ENCODE assay signal across 12 cellular contexts in the genomic region with DNA sequence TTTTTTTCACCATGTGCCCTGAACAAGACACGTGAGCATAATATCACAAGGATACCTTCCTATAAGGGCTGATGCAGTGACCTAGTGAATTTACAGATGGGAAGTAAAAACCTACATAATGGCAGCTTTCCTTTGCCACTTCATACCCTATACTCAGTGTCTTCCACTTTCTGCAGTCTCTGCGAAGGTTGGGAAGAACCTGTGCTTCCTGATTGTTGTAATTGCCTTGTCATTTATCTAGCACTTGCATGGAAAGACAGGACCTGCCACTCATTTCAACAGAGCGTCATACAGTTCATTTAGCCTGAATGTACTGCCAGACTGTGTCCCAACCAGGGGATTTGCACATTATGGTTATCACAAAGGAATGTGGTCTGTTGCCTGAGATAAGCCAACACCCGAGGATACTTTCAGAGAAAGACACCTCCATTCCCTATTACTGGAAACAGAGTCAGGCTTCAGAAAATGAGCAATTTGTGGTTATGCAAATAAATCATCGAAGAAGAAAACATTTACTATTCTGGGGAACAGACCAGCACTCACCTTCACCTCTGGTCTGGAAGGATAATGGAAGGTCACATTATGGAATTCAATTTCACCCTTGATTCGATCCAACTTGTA. TPM values are rescaled to one million over a fixed set of nuclear protein-coding genes. Genes with fewer than 3 reads are reported as not detected.
DNase-seq lines count a peak whose midpoint lies in the region; ATAC-seq and TF ChIP-seq lines count a peak whose summit lies in the region.
"Had no signal": no experiment of that assay in that cellular context is flagged by ENCODE, and none has a peak within 500 bp of the region (broad histone marks: within the 10 kb centered on the region; RNA-seq: fewer than 3 reads in every experiment).

No MANE protein-coding gene starts in this region.

- no peaks in the 10 kb centered on the region for H3K4me1 ChIP-seq in MM.1S (ENCODE audit: low read length)
- H3K4me1 ChIP-seq: parathyroid adenoma had no signal

- no peak for TF ChIP-seq CTCF in MM.1S (IDR thresholded peaks at IDR 0.05; ENCODE audit: low read length)

- no peaks in the 10 kb centered on the region for H3K9me3 Mint-ChIP-seq in activated CD8-positive, alpha-beta memory T cell treated with anti-CD3 and anti-CD28 coated beads, Interleukin-2, amount 10 ng/mL, durations not matched to agents 7 days and 5 days (ENCODE audit: low read depth)
- no peaks in the 10 kb centered on the region for H3K9me3 Mint-ChIP-seq in activated naive CD8-positive, alpha-beta T cell treated with anti-CD3 and anti-CD28 coated beads, Interleukin-2, amount 50 U/mL, for 24 hours

- no peak overlapping the region for H2AFZ ChIP-seq in MM.1S (ENCODE audit: low read length)
- H2AFZ ChIP-seq: parathyroid adenoma had no signal

- no peaks in the 10 kb centered on the region for H4K20me1 ChIP-seq in MM.1S (ENCODE audit: insufficient read depth, low read length)

- H3K4me3 ChIP-seq in MM.1S (ENCODE audit: low read length) = no peak overlapping the region

- no peak overlapping the region for H3K27ac Mint-ChIP-seq in activated CD8-positive, alpha-beta memory T cell treated with anti-CD3 and anti-CD28 coated beads, Interleukin-2, amount 10 ng/mL, durations not matched to agents 7 days and 5 days
- H3K27ac Mint-ChIP-seq in activated naive CD8-positive, alpha-beta T cell treated with anti-CD3 and anti-CD28 coated beads, Interleukin-2, amount 50 U/mL, for 24 hours = no peak overlapping the region

- H3K27ac ChIP-seq in MM.1S (ENCODE audit: low read length) = no peak overlapping the region
- H3K27ac ChIP-seq: parathyroid adenoma had no signal

- no peaks in the 10 kb centered on the region for H3K27me3 ChIP-seq in MM.1S (replicated peaks; ENCODE audit: insufficient read depth, low read length)

- H3K27me3 Mint-ChIP-seq in activated CD8-positive, alpha-beta memory T cell treated with anti-CD3 and anti-CD28 coated beads, Interleukin-2, amount 10 ng/mL, durations not matched to agents 7 days and 5 days = no peaks in the 10 kb centered on the region
- H3K27me3 Mint-ChIP-seq in activated naive CD8-positive, alpha-beta T cell treated with anti-CD3 and anti-CD28 coated beads, Interleukin-2, amount 50 U/mL, for 24 hours = no peaks in the 10 kb centered on the region

- no peaks in the 10 kb centered on the region for H3F3A ChIP-seq in MM.1S (ENCODE audit: insufficient read depth, low read length)

- DNase-seq in activated CD8-positive, alpha-beta memory T cell treated with anti-CD3 and anti-CD28 coated beads, Interleukin-2, amount 10 ng/mL, durations not matched to agents 7 days and 5 days = no peak
- DNase-seq in activated CD8-positive, alpha-beta memory T cell treated with anti-CD3 and anti-CD28 coated beads, Interleukin-2, amount 50 U/mL, for 4 hours = no peak
- peak; percentile 53 for DNase-seq in NCI-H2227 treated with DMSO at 0.1 percent for 48 hours (lab: John Stamatoyannopoulos, UW)
- no peak for DNase-seq in activated naive CD8-positive, alpha-beta T cell treated with anti-CD3 and anti-CD28 coated beads, Interleukin-2, amount 50 U/mL, for 24 hours
- DNase-seq in retina = peak; percentile 59
- DNase-seq in T-helper 9 cell = no peak
- no peak for DNase-seq in MM.1S
- DNase-seq: activated CD4-positive, alpha-beta T cell treated with anti-CD3 and anti-CD28 coated beads for 1 hour; caudate nucleus had no signal

- peak; percentile 43 for ATAC-seq in activated CD8-positive, alpha-beta memory T cell treated with anti-CD3 and anti-CD28 coated beads, Interleukin-2, amount 10 ng/mL, durations not matched to agents 7 days and 5 days
- peak; percentile 48 for ATAC-seq in activated naive CD8-positive, alpha-beta T cell treated with anti-CD3 and anti-CD28 coated beads, Interleukin-2, amount 50 U/mL, for 24 hours
- ATAC-seq in HG03108 (IDR thresholded peaks at IDR 0.05; ENCODE audit: unreplicated experiment) = no peak

- H3K9me3 ChIP-seq in MM.1S (replicated peaks; ENCODE audit: insufficient read depth, low read length) = no peaks in the 10 kb centered on the region

- no peaks in the 10 kb centered on the region for H3K4me1 Mint-ChIP-seq in activated CD8-positive, alpha-beta memory T cell treated with anti-CD3 and anti-CD28 coated beads, Interleukin-2, amount 10 ng/mL, durations not matched to agents 7 days and 5 days
- peaks cover 3% of the 10 kb centered on the region for H3K4me1 Mint-ChIP-seq in activated naive CD8-positive, alpha-beta T cell treated with anti-CD3 and anti-CD28 coated beads, Interleukin-2, amount 50 U/mL, for 24 hours

- CTCF ChIA-PET in activated CD8-positive, alpha-beta memory T cell treated with anti-CD3 and anti-CD28 coated beads, Interleukin-2, amount 10 ng/mL, durations not matched to agents 7 days and 5 days (lab: Charles Lee) = no interaction called here

- no peaks in the 10 kb centered on the region for H3K9me2 ChIP-seq in MM.1S (replicated peaks; ENCODE audit: insufficient read depth, low read length)

- no peak overlapping the region for H3K4me2 ChIP-seq in MM.1S (ENCODE audit: low read depth, low read length)

- H3K9ac ChIP-seq in MM.1S (ENCODE audit: low read length) = no peak overlapping the region
- H3K9ac ChIP-seq: parathyroid adenoma had no signal

- H3K4me3 Mint-ChIP-seq in activated CD8-positive, alpha-beta memory T cell treated with anti-CD3 and anti-CD28 coated beads, Interleukin-2, amount 10 ng/mL, durations not matched to agents 7 days and 5 days = no peak overlapping the region
- H3K4me3 Mint-ChIP-seq in activated naive CD8-positive, alpha-beta T cell treated with anti-CD3 and anti-CD28 coated beads, Interleukin-2, amount 50 U/mL, for 24 hours = no peak overlapping the region

- H3K79me2 ChIP-seq in MM.1S (ENCODE audit: low read length) = no peaks in the 10 kb centered on the region
- H3K79me2 ChIP-seq: parathyroid adenoma had no signal

- H3K36me3 ChIP-seq in MM.1S (replicated peaks; ENCODE audit: insufficient read depth, low read length) = no peaks in the 10 kb centered on the region

- H3K36me3 Mint-ChIP-seq in activated CD8-positive, alpha-beta memory T cell treated with anti-CD3 and anti-CD28 coated beads, Interleukin-2, amount 10 ng/mL, durations not matched to agents 7 days and 5 days = no peaks in the 10 kb centered on the region
- H3K36me3 Mint-ChIP-seq in activated naive CD8-positive, alpha-beta T cell treated with anti-CD3 and anti-CD28 coated beads, Interleukin-2, amount 50 U/mL, for 24 hours (ENCODE audit: low read depth) = no peaks in the 10 kb centered on the region

RNA-seq across cellular contexts. Expression of a gene that starts 55.0 kb away (rescaled TPM):
- not detected for total RNA-seq in activated CD8-positive, alpha-beta memory T cell treated with anti-CD3 and anti-CD28 coated beads, Interleukin-2, amount 10 ng/mL, durations not matched to agents 7 days and 5 days
- total RNA-seq: NCI-H460 had no signal

Comparison
In these comparisons a context has a peak if more than half of its experiments do, and no peak if none do; other contexts are left out.
1. DNase-seq: peak in NCI-H2227 treated with DMSO at 0.1 percent for 48 hours (single experiment) and retina (single experiment); none in activated CD8-positive, alpha-beta memory T cell treated with anti-CD3 and anti-CD28 coated beads, Interleukin-2, amount 10 ng/mL, durations not matched to agents 7 days and 5 days (single experiment), activated CD8-positive, alpha-beta memory T cell treated with anti-CD3 and anti-CD28 coated beads, Interleukin-2, amount 50 U/mL, for 4 hours (single experiment), activated naive CD8-positive, alpha-beta T cell treated with anti-CD3 and anti-CD28 coated beads, Interleukin-2, amount 50 U/mL, for 24 hours (single experiment), T-helper 9 cell (single experiment) and MM.1S (single experiment).